Comparison of ENCODE assay signal across 8 cellular contexts in the genomic region with DNA sequence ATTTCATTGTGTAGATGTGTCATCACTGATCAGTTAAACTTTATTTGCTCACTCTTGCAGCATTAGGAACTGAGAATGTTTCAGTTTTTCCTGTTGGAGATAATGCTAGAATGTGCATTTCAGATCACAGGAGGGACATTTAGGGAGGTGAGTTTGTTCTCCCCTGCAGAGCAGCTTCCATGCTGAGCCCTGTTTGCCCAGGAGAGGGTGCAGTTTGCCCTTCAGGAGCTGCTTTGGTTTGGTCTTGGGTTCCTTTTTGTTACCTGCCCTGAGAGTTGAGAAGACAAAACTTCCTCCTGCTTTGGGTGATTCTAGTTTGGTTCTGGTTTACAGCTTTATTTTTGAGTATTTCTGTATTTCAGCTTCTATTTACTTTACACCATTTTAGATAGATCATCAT. TPM values are rescaled to one million over a fixed set of nuclear protein-coding genes. Genes with fewer than 3 reads are reported as not detected.
DNase-seq lines count a peak whose midpoint lies in the region; ATAC-seq, FAIRE-seq and TF ChIP-seq lines count a peak whose summit lies in the region.

No MANE protein-coding gene starts in this region.

- intact Hi-C loops in left ventricle myocardium inferior (cut with micrococcal nuclease) = no loop called here
- intact Hi-C loops in Right ventricle myocardium superior (cut with DNase I) = loop anchor here (5.0 kb wide), 1 partner anchor 38 kb away; no protein-coding TSS in a partner anchor
- intact Hi-C loops in gastrocnemius medialis (cut with DNase I; ENCODE audit: low total_unique reads) = loop anchor here (1.0 kb wide), 1 partner anchor 39 kb away; no protein-coding TSS in a partner anchor

- H3K27ac ChIP-seq in left ventricle myocardium inferior (replicated peaks) = no peak overlapping the region
- H3K27ac ChIP-seq in H1 (ENCODE audit: low read depth, low read length) = no peak overlapping the region
- H3K27ac ChIP-seq in gastrocnemius medialis = no peak overlapping the region

- no peak overlapping the region for H3K18ac ChIP-seq in H1 (ENCODE audit: extremely low read depth, low read length)

- DNase-seq in left ventricle myocardium inferior = no peak
- DNase-seq in Right ventricle myocardium superior = no peak
- peak; percentile 3 for DNase-seq in NCI-H2107 (lab: John Stamatoyannopoulos, UW)
- peak; percentile 63 to 74 for DNase-seq in activated CD4-positive, alpha-beta T cell treated with anti-CD3 and anti-CD28 coated beads, Interleukin-2, amount 50 U/mL, for 48 hours
- no peak for DNase-seq in H1 (ENCODE audit: low read depth in 1 of 2, low spot score in 2 of 2)
- peak in 1 of 2 donors; percentile 58 for DNase-seq in gastrocnemius medialis

- no peak overlapping the region for H4K91ac ChIP-seq in H1 (replicated peaks; ENCODE audit: insufficient read length, low read length)

- H2AK5ac ChIP-seq in H1 (ENCODE audit: low read depth, low read length) = no peak overlapping the region

- H3K9ac ChIP-seq in H1 (replicated peaks in 1 of 4; ENCODE audit: extremely low read depth in 1 of 4, low read depth in 3 of 4, low read length in 3 of 4) = no peak overlapping the region

- no peak for TF ChIP-seq EP300 in H1 (IDR thresholded peaks at IDR 0.05; ENCODE audit: borderline replicate concordance in 1 of 2, low read depth in 2 of 2, low read length in 2 of 2)

- H3K9me3 ChIP-seq in left ventricle myocardium inferior (replicated peaks) = no peaks in the 10 kb centered on the region
- no peaks in the 10 kb centered on the region for H3K9me3 ChIP-seq in H1 (ENCODE audit: insufficient read depth in 2 of 2, low read depth in 1 of 2, low read length in 1 of 2)
- H3K9me3 ChIP-seq in gastrocnemius medialis = no peaks in the 10 kb centered on the region

- H3K79me2 ChIP-seq in H1 (ENCODE audit: control insufficient read depth in 1 of 2, insufficient read depth in 2 of 2, low read length in 2 of 2) = no peaks in the 10 kb centered on the region

- CTCF ChIA-PET in H1 (lab: Charles Lee; ENCODE audit: partially characterized antibody) = interaction anchor here (0.6 to 4.8 kb wide), 20 partner anchors 8 to 451 kb away, joined by 3 to 77 read pairs (median 4); no protein-coding TSS in a partner anchor

- H3K23me2 ChIP-seq in H1 (ENCODE audit: low read depth, low read length) = no peaks in the 10 kb centered on the region

- no peak overlapping the region for H3K4ac ChIP-seq in H1 (replicated peaks; ENCODE audit: insufficient read length, low read depth, low read length)

- H3K4me3 ChIP-seq in left ventricle myocardium inferior (no peak overlapping the region), H1 (ENCODE audit: extremely low read depth in 1 of 4, insufficient read depth in 2 of 4, low read depth in 3 of 4, low read length in 4 of 4) (no peak overlapping the region), gastrocnemius medialis (no peak overlapping the region)

- no peak overlapping the region for H2AFZ ChIP-seq in H1 (ENCODE audit: low read length)

- in situ Hi-C loops in gastrocnemius medialis (cut with MboI; ENCODE audit: low sequenced_read_pairs in 4 of 4) = loop anchor here in 1 of 4 donors (5.0 kb wide), 1 partner anchor 43 kb away; no protein-coding TSS in a partner anchor

- TF ChIP-seq RAD21 in H1 (IDR thresholded peaks at IDR 0.05 in 1 of 2, conservative IDR thresholded peaks at IDR 0.05 in 1 of 2; ENCODE audit: low read depth in 2 of 2, low read length in 2 of 2) = peak; percentile 74 to 83

- H3K56ac ChIP-seq in H1 (replicated peaks; ENCODE audit: insufficient read length, low read depth, low read length) = no peak overlapping the region

- H2BK5ac ChIP-seq in H1 (ENCODE audit: low read depth, low read length) = no peak overlapping the region

- no peak overlapping the region for H3K4me2 ChIP-seq in H1 (ENCODE audit: insufficient read depth in 1 of 2, low read depth in 2 of 2, low read length in 2 of 2)

- H3K4me1 ChIP-seq in left ventricle myocardium inferior (peaks cover 21% of the 10 kb centered on the region), H1 (replicated peaks in 1 of 4; ENCODE audit: control insufficient read depth in 3 of 4, insufficient read depth in 4 of 4, low read length in 3 of 4) (peaks cover 5 to 10% (median 6%) of the 10 kb centered on the region in 4 experiments; a peak in 5 of 7 replicates), gastrocnemius medialis (peaks cover 0 to 3% of the 10 kb centered on the region in 2 donors)

- H4K20me1 ChIP-seq in H1 (replicated peaks in 1 of 2; ENCODE audit: control insufficient read depth in 1 of 2, insufficient read depth in 2 of 2, low read length in 2 of 2) = no peaks in the 10 kb centered on the region

- peak; percentile 79 for TF ChIP-seq CTCF in left ventricle myocardium inferior (IDR thresholded peaks at IDR 0.05; ENCODE audit: borderline replicate concordance)
- peak; percentile 74 to 83 (median 81) for TF ChIP-seq CTCF in H1 (IDR thresholded peaks at IDR 0.05; ENCODE audit: control extremely low read depth in 1 of 3, insufficient read depth in 1 of 3, low read depth in 1 of 3, low read length in 3 of 3)
- peak; percentile 73 to 84 (median 75) for TF ChIP-seq CTCF in gastrocnemius medialis (IDR thresholded peaks at IDR 0.05 in 4 of 5, conservative IDR thresholded peaks at IDR 0.05 in 1 of 5)

- POLR2A ChIA-PET in H1 (lab: Charles Lee; ENCODE audit: partially characterized antibody) = no interaction called here

- ATAC-seq in Right ventricle myocardium superior (ENCODE audit: poor library complexity) = no peak
- ATAC-seq in gastrocnemius medialis = peak; percentile 69 to 88
- no peak for ATAC-seq in HG03442 (IDR thresholded peaks at IDR 0.05; ENCODE audit: unreplicated experiment)
- no peak for ATAC-seq in GM18909 (IDR thresholded peaks at IDR 0.05; ENCODE audit: poor library complexity, unreplicated experiment)

- no peak overlapping the region for H2BK12ac ChIP-seq in H1 (ENCODE audit: low read depth, low read length)

- 0 out of 2 replicates have a peak, but pooled peaks cover 4% of the 10 kb centered on the region for H3K79me1 ChIP-seq in H1 (ENCODE audit: low read depth, low read length)

- no peak overlapping the region for H2BK120ac ChIP-seq in H1 (replicated peaks; ENCODE audit: low read depth, low read length)

- H3K36me3 ChIP-seq in left ventricle myocardium inferior (no peaks in the 10 kb centered on the region), H1 (ENCODE audit: control insufficient read depth in 2 of 4, insufficient read depth in 4 of 4, low read length in 3 of 4) (no peaks in the 10 kb centered on the region), gastrocnemius medialis (no peaks in the 10 kb centered on the region)

- TF ChIP-seq POLR2A in H1 (IDR thresholded peaks at IDR 0.05; ENCODE audit: control extremely low read depth in 1 of 2, low read depth in 2 of 2, low read length in 2 of 2) (no peak), gastrocnemius medialis (IDR thresholded peaks at IDR 0.05) (no peak)

- no peak overlapping the region for H2BK15ac ChIP-seq in H1 (ENCODE audit: low read length)

- H3K27me3 ChIP-seq in left ventricle myocardium inferior (ENCODE audit: low read depth) (no peaks in the 10 kb centered on the region), H1 (replicated peaks in 1 of 4; ENCODE audit: control insufficient read depth in 3 of 4, extremely low read depth in 1 of 4, insufficient read depth in 3 of 4, low read length in 3 of 4) (no peaks in the 10 kb centered on the region), gastrocnemius medialis (no peaks in the 10 kb centered on the region)

- no peak overlapping the region for H2BK20ac ChIP-seq in H1 (ENCODE audit: low read length)

- H4K8ac ChIP-seq in H1 (ENCODE audit: extremely low read depth, insufficient read depth, low read length) = no peak overlapping the region

- H3K23ac ChIP-seq in H1 (ENCODE audit: insufficient read length) = no peak overlapping the region

- peak; percentile 86 for FAIRE-seq in H1 (lab: Jason Lieb, UNC)

- H4K5ac ChIP-seq in H1 (ENCODE audit: insufficient read length, low read depth, low read length) = no peak overlapping the region

- H3K14ac ChIP-seq in H1 (ENCODE audit: insufficient read length) = no peak overlapping the region

TF ChIP-seq in H1, 55 proteins besides CTCF, POLR2A, EP300 and RAD21:
- TF ChIP-seq HDAC6 (IDR thresholded peaks at IDR 0.05; ENCODE audit: low read depth, low read length) (no peak), SAP30 (IDR thresholded peaks at IDR 0.05; ENCODE audit: insufficient read depth, insufficient replicate concordance, low read length) (no peak), GTF2F1 (IDR thresholded peaks at IDR 0.05; ENCODE audit: borderline replicate concordance, low read depth, low read length) (no peak), ATF2 (IDR thresholded peaks at IDR 0.05; ENCODE audit: low read length) (no peak), MAFK (IDR thresholded peaks at IDR 0.05; ENCODE audit: low read depth, low read length) (no peak), ASH2L (IDR thresholded peaks at IDR 0.05; ENCODE audit: low read length) (no peak), GABPA (IDR thresholded peaks at IDR 0.05; ENCODE audit: borderline replicate concordance, insufficient read depth, low read length) (no peak), BCL11A (IDR thresholded peaks at IDR 0.05; ENCODE audit: low read depth in 2 of 2, low read length in 2 of 2) (no peak), SUZ12 (IDR thresholded peaks at IDR 0.05; ENCODE audit: low read length) (no peak)

RNA-seq across cellular contexts. Expression of gene DGKD, which starts 49.9 kb away (rescaled TPM):
- 41.7 TPM for total RNA-seq in left ventricle myocardium inferior
- 27.2 TPM for total RNA-seq in Right ventricle myocardium superior
- 30.9 and 31.3 TPM in 2 replicates for total RNA-seq in H1 (2021; fragmentation: NEBNext Ultra II Directional; extraction: Animal tissue kit (Norgen Biotek cat#: 25700))
- 7.7 and 16.6 TPM in 2 replicates for polyA plus RNA-seq in H1 (2011; rRNA removed)
- polyA plus RNA-seq in H1 (2011; cell fraction: cytosol; rRNA removed) = 13.0 TPM
- 71.8 TPM for polyA plus RNA-seq in H1 (2011; cell fraction: nucleus; rRNA removed)
- polyA plus RNA-seq in H1 (2012, experiment 1 of 2) = 11.2 to 22.9 TPM (median 14.6 TPM) in 4 replicates
- polyA plus RNA-seq in H1 (2012, experiment 2 of 2) = 9.4 TPM
- 8.8 TPM for polyA plus RNA-seq in H1 (2013, experiment 1 of 2)
- polyA plus RNA-seq in H1 (2013, experiment 2 of 2) = 8.9 TPM
- polyA minus RNA-seq in H1 (2011; rRNA and poly(A)+ RNA removed) = 33.2 and 44.4 TPM in 2 replicates
- polyA minus RNA-seq in H1 (2011; cell fraction: cytosol; rRNA and poly(A)+ RNA removed) = 13.4 TPM
- polyA minus RNA-seq in H1 (2011; cell fraction: nucleus; rRNA and poly(A)+ RNA removed) = 21.6 TPM
- 10 to 100 TPM; 26.3 to 41.3 (median 30.4) TPM for total RNA-seq in gastrocnemius medialis

Comparison
In these comparisons a context has a peak if more than half of its experiments do, and no peak if none do; other contexts are left out.
1. DNase-seq: peak in NCI-H2107 (single experiment) and activated CD4-positive, alpha-beta T cell treated with anti-CD3 and anti-CD28 coated beads, Interleukin-2, amount 50 U/mL, for 48 hours (2 of 2); none in left ventricle myocardium inferior (single experiment), Right ventricle myocardium superior (single experiment) and H1 (0 of 2).
2. ATAC-seq: peak in gastrocnemius medialis (2 of 2); none in Right ventricle myocardium superior (single experiment), HG03442 (single experiment) and GM18909 (single experiment).
3. Peak in every context shown above with its lines, with median percentiles within 50 percentile points of each other: CTCF ChIP-seq.